ENCODE assay signal across 8 cellular contexts in the genomic region with DNA sequence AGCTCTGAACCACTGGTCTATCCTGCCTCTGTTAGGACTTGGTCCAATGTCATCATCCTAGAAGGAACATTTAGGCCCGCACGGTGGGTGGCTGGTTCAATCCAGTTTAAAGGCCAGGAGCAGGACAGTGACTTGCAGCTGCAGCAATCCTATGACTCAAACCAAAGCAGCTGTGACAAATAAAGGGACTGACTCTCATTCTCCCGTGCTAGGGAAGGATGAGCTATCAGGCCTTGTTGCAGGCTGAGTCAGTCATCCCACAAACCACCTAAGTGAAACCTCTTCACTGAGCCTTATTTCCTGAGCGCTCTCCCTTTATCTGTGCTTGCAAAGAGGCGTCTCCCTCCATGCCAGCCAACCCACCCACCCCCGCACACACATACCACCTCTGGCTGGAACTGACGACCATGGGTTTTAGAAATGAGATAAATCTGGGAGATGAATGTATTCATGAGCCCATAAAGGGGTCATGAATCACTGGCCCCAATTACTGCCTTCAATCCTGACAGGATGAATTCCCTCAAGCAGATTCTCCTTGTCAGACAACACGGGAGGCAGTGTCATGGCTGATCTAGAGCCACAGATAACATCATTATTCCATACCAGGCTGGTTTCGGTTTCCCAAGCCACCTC.
DNase-seq lines count a peak whose midpoint lies in the region; ATAC-seq, FAIRE-seq and TF ChIP-seq lines count a peak whose summit lies in the region.

No MANE protein-coding gene starts in this region.

- DNase-seq in EH (ENCODE audit: low read depth) (peak; percentile 86), astrocyte (ENCODE audit: low read depth) (peak; percentile 84), non-pigmented ciliary epithelial cell (ENCODE audit: low read depth) (peak; percentile 30), NCI-H748 treated with DMSO at 0.1 percent for 48 hours (lab: John Stamatoyannopoulos, UW) (no peak), kidney (no peak), NCI-H526 treated with DMSO at 0.1 percent for 48 hours (lab: John Stamatoyannopoulos, UW) (no peak)

- H3K4me3 Mint-ChIP-seq in astrocyte (ENCODE audit: unreplicated experiment), result no peak overlapping the region

- peak; percentile 50 for ATAC-seq in HG03469 (IDR thresholded peaks at IDR 0.05; ENCODE audit: unreplicated experiment)
- ATAC-seq in GM19351 (IDR thresholded peaks at IDR 0.05; ENCODE audit: unreplicated experiment), result no peak

- H3K27ac Mint-ChIP-seq in astrocyte (ENCODE audit: unreplicated experiment), result peak overlapping the region; percentile 90

- H3K4me2 ChIP-seq in astrocyte (ENCODE audit: low read length), result peak overlapping the region; percentile 77

- peaks cover 14% of the 10 kb centered on the region for H3K27me3 ChIP-seq in astrocyte (ENCODE audit: insufficient read depth, low read length)

- H3K36me3 ChIP-seq in astrocyte (ENCODE audit: insufficient read depth, low read length) (no peaks in the 10 kb centered on the region), kidney (ENCODE audit: control insufficient read depth in 1 of 2, insufficient read depth in 2 of 2, low read length in 2 of 2) (no peaks in the 10 kb centered on the region)

- FAIRE-seq in astrocyte (lab: Jason Lieb, UNC) (peak; percentile 88), kidney (lab: Jason Lieb, UNC) (no peak)

- peaks cover 25% of the 10 kb centered on the region for H3K4me1 Mint-ChIP-seq in astrocyte (ENCODE audit: low read depth, unreplicated experiment)

- intact Hi-C loops in kidney (cut with DNase I), result no loop called here

- no peaks in the 10 kb centered on the region for H3K9me3 Mint-ChIP-seq in astrocyte (ENCODE audit: unreplicated experiment)

- no peak overlapping the region for H3K9ac ChIP-seq in astrocyte (ENCODE audit: low read length)
- H3K9ac ChIP-seq in kidney (ENCODE audit: low read length in 2 of 2), result no peak overlapping the region

- TF ChIP-seq CTCF in astrocyte (IDR thresholded peaks at IDR 0.05; ENCODE audit: insufficient read depth, low read depth, low read length) (no peak), kidney (IDR thresholded peaks at IDR 0.05; ENCODE audit: borderline replicate concordance, extremely low read depth, insufficient read depth) (no peak)

- no peaks in the 10 kb centered on the region for H3K36me3 Mint-ChIP-seq in astrocyte (ENCODE audit: low read depth, unreplicated experiment)

- H3K4me1 ChIP-seq in astrocyte (ENCODE audit: insufficient read depth, low read length), result peaks cover 14% of the 10 kb centered on the region
- H3K4me1 ChIP-seq in kidney (ENCODE audit: control insufficient read depth in 1 of 2, insufficient read depth in 1 of 2, low read depth in 1 of 2, low read length in 2 of 2), result peaks cover 0 to 2% of the 10 kb centered on the region in 2 donors

- H4K20me1 ChIP-seq in astrocyte (ENCODE audit: insufficient read depth, low read length), result peaks cover 3% of the 10 kb centered on the region

- peaks cover 30% of the 10 kb centered on the region for H3K27me3 Mint-ChIP-seq in astrocyte (ENCODE audit: low read depth, unreplicated experiment)

- H3K79me2 ChIP-seq in astrocyte (ENCODE audit: insufficient read depth, low read length), result no peaks in the 10 kb centered on the region

- no peak overlapping the region for H3K27ac ChIP-seq in astrocyte (ENCODE audit: low read depth, low read length)
- H3K27ac ChIP-seq in kidney (ENCODE audit: low read depth in 2 of 2, low read length in 2 of 2), result no peak overlapping the region

- H3K4me3 ChIP-seq in astrocyte (ENCODE audit: insufficient read depth, low read depth, low read length) (no peak overlapping the region), kidney (ENCODE audit: low read length in 2 of 2) (no peak overlapping the region)

- H2AFZ ChIP-seq in astrocyte (ENCODE audit: low read depth, low read length), result no peak overlapping the region

- H3K9me3 ChIP-seq in astrocyte (ENCODE audit: insufficient read depth, low read depth, low read length), result no peaks in the 10 kb centered on the region
- no peaks in the 10 kb centered on the region for H3K9me3 ChIP-seq in kidney (ENCODE audit: control insufficient read depth in 1 of 2, low read length in 2 of 2)

Comparison
In these comparisons a context has a peak if more than half of its experiments do, and no peak if none do; other contexts are left out.
1. DNase-seq: peak in EH (single experiment), astrocyte (single experiment) and non-pigmented ciliary epithelial cell (single experiment); none in NCI-H748 treated with DMSO at 0.1 percent for 48 hours (single experiment), kidney (single experiment) and NCI-H526 treated with DMSO at 0.1 percent for 48 hours (single experiment).